ENCODE assay signal across 8 cellular contexts in genomic region chrX:81120936-81121351, GRCh38.
DNase-seq lines count a peak whose midpoint lies in the region; ATAC-seq, FAIRE-seq and TF ChIP-seq lines count a peak whose summit lies in the region.

No MANE protein-coding gene starts in this region.

- no peak for FAIRE-seq in pancreas (lab: Jason Lieb, UNC)

- ATAC-seq in GM18868 (IDR thresholded peaks at IDR 0.05; ENCODE audit: unreplicated experiment), result peak; percentile 60
- peak; percentile 46 for ATAC-seq in HG03103 (IDR thresholded peaks at IDR 0.05; ENCODE audit: low read depth, unreplicated experiment)
- peak; percentile 58 to 72 for ATAC-seq in activated naive CD4-positive, alpha-beta T cell treated with anti-CD3 and anti-CD28 coated beads, Interleukin-2, amount 50 U/mL, for 72 hours
- peak; percentile 60 to 87 (median 78) for ATAC-seq in heart right ventricle
- ATAC-seq in pancreas, result peak; percentile 73 to 84 (median 78)

- DNase-seq in NOMO-1 treated with dmso at 0.1 percent for 144 hours (lab: John Stamatoyannopoulos, UW; ENCODE audit: unreplicated experiment) (peak; percentile 2), heart right ventricle (peak; percentile 10 to 26), pancreas (peak in 4 of 6 donors; percentile 15 to 33 (median 25)), NCI-H2196 treated with DMSO at 0.1 percent for 48 hours (lab: John Stamatoyannopoulos, UW; ENCODE audit: unreplicated experiment) (no peak)
- peak in 1 of 2 donors; percentile 28 for DNase-seq in activated naive CD4-positive, alpha-beta T cell treated with anti-CD3 and anti-CD28 coated beads, Interleukin-2, amount 50 U/mL, for 72 hours (ENCODE audit: low spot score in 2 of 2)

- TF ChIP-seq CTCF in heart right ventricle (IDR thresholded peaks at IDR 0.05) (peak; percentile 19 to 61 (median 48)), pancreas (IDR thresholded peaks at IDR 0.05) (peak in 3 of 4 donors; percentile 16 to 29 (median 21))

- H3K27ac Mint-ChIP-seq in activated naive CD4-positive, alpha-beta T cell treated with anti-CD3 and anti-CD28 coated beads, Interleukin-2, amount 50 U/mL, for 72 hours, result peak overlapping the region; percentile 37 to 87

- H3K4me3 ChIP-seq in BLaER1 (peak overlapping the region; percentile 68), heart right ventricle (peak overlapping the region; percentile 37 to 69 (median 62)), pancreas (peak overlapping the region; percentile 10 to 50 (median 34))

- H3K4me1 ChIP-seq in BLaER1 (0 out of 2 replicates have a peak, but pooled peaks cover 6% of the 10 kb centered on the region), heart right ventricle (peaks cover 0 to 7% (median 0%) of the 10 kb centered on the region in 9 donors), pancreas (no peaks in the 10 kb centered on the region)

- H3K4me2 ChIP-seq in BLaER1, result peak overlapping the region; percentile 73

- H3K27me3 ChIP-seq in BLaER1 (peaks cover 81% of the 10 kb centered on the region), heart right ventricle (peaks cover 0 to 58% (median 0%) of the 10 kb centered on the region in 7 donors), pancreas (peaks cover 0 to 5% (median 0%) of the 10 kb centered on the region in 4 donors)

- no peaks in the 10 kb centered on the region for H3K9me3 ChIP-seq in BLaER1
- H3K9me3 ChIP-seq in heart right ventricle, result no peaks in the 10 kb centered on the region
- H3K9me3 ChIP-seq in pancreas, result no peaks in the 10 kb centered on the region

- intact Hi-C loops in heart right ventricle (cut with DNase I), result loop anchor here in 1 of 10 donors (5.0 kb wide), 1 partner anchor 314 kb away; the partner anchor contains the start of gene BRWD3
- intact Hi-C loops in pancreas (cut with DNase I), result no loop called here

- no peaks in the 10 kb centered on the region for H3K36me3 ChIP-seq in BLaER1
- H3K36me3 ChIP-seq in heart right ventricle, result no peaks in the 10 kb centered on the region
- H3K36me3 ChIP-seq in pancreas, result no peaks in the 10 kb centered on the region

- H3K9me3 Mint-ChIP-seq in activated naive CD4-positive, alpha-beta T cell treated with anti-CD3 and anti-CD28 coated beads, Interleukin-2, amount 50 U/mL, for 72 hours, result no peaks in the 10 kb centered on the region

- peaks cover 12% of the 10 kb centered on the region; the same call in 1 of the 2 replicates for H4K20me1 ChIP-seq in BLaER1

- H3K27ac ChIP-seq in BLaER1 (no peak overlapping the region), heart right ventricle (peak overlapping the region in 8 of 10 donors; percentile 11 to 58 (median 25)), pancreas (peak overlapping the region in 2 of 4 donors; percentile 36 to 53)

- H3K36me3 Mint-ChIP-seq in activated naive CD4-positive, alpha-beta T cell treated with anti-CD3 and anti-CD28 coated beads, Interleukin-2, amount 50 U/mL, for 72 hours, result peaks cover 0 to 5% of the 10 kb centered on the region in 2 donors

- H3K9ac ChIP-seq in BLaER1, result peak overlapping the region; percentile 58

- WGBS in heart right ventricle, 2 donors, result 0% methylated on average over 12 of the region's 12 CpGs
- 0 to 21% methylated on average over 12 of the region's 12 CpGs for WGBS in pancreas, 2 donors
